ENCODE assay signal across 8 cellular contexts in genomic region chr1:205849619-205850355, GRCh38. TPM values are rescaled to one million over a fixed set of nuclear protein-coding genes. Genes with fewer than 3 reads are reported as not detected.
A peak's percentile ranks its signal among the peaks of the same experiment; 100 is the strongest.
DNase-seq lines count a peak whose midpoint lies in the region; ATAC-seq and TF ChIP-seq lines count a peak whose summit lies in the region.

A gene with protein sequence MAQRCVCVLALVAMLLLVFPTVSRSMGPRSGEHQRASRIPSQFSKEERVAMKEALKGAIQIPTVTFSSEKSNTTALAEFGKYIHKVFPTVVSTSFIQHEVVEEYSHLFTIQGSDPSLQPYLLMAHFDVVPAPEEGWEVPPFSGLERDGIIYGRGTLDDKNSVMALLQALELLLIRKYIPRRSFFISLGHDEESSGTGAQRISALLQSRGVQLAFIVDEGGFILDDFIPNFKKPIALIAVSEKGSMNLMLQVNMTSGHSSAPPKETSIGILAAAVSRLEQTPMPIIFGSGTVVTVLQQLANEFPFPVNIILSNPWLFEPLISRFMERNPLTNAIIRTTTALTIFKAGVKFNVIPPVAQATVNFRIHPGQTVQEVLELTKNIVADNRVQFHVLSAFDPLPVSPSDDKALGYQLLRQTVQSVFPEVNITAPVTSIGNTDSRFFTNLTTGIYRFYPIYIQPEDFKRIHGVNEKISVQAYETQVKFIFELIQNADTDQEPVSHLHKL (minus strand): TSS chr1:205850132. CDS start chr1:205850072, 60 bp downstream.

- ATAC-seq in HG02678 (IDR thresholded peaks at IDR 0.05; ENCODE audit: unreplicated experiment) = peak; percentile 78
- ATAC-seq in SK-N-SH treated with all-trans-retinoic acid at 6 μM for 48 hours = peak; percentile 99
- ATAC-seq in activated naive CD8-positive, alpha-beta T cell treated with anti-CD3 and anti-CD28 coated beads, Interleukin-2, amount 10 ng/mL, durations not matched to agents 7 days and 5 days (ENCODE audit: low read depth) = peak; percentile 97
- peak; percentile 97 to 99 for ATAC-seq in right cardiac atrium

- TF ChIP-seq POLR2A in spleen (IDR thresholded peaks at IDR 0.05) = peak in 1 of 3 donors; percentile 77

- H3K9me3 ChIP-seq in right cardiac atrium (ENCODE audit: control insufficient read depth, low read length) (no peaks in the 10 kb centered on the region), spleen (peaks cover 0 to 9% (median 5%) of the 10 kb centered on the region in 8 donors)

- peak within 1 kb of the TSS; percentile 93 for H3K27ac Mint-ChIP-seq in activated naive CD8-positive, alpha-beta T cell treated with anti-CD3 and anti-CD28 coated beads, Interleukin-2, amount 10 ng/mL, durations not matched to agents 7 days and 5 days

- intact Hi-C loops in right cardiac atrium (cut with DNase I) = no loop called here
- intact Hi-C loops in spleen (cut with DNase I; ENCODE audit: low total_unique reads) = no loop called here

- H3K36me3 ChIP-seq in spleen = no peaks in the 10 kb centered on the region

- no peak within 1 kb of the TSS for H3K27ac ChIP-seq in right cardiac atrium (ENCODE audit: low read length)
- peak within 1 kb of the TSS; percentile 35 to 79 (median 65) for H3K27ac ChIP-seq in spleen

- WGBS in right cardiac atrium = 57% methylated on average over 39 of the region's 39 CpGs
- 20 to 94% (median 60%) methylated on average over 37 to 39 of the region's 39 CpGs for WGBS in spleen, 5 donors

- H3K27me3 ChIP-seq in right cardiac atrium (ENCODE audit: control insufficient read depth, insufficient read depth) (no peaks in the 10 kb centered on the region), spleen (replicated peaks in 1 of 7) (peaks cover 0 to 8% (median 0%) of the 10 kb centered on the region in 7 donors)

- H3K4me3 ChIP-seq in right cardiac atrium (ENCODE audit: low read length) (peak within 1 kb of the TSS; percentile 44), spleen (peak within 1 kb of the TSS; percentile 20 to 66 (median 35))

- peak within 1 kb of the TSS; percentile 88 for H3K4me3 Mint-ChIP-seq in activated naive CD8-positive, alpha-beta T cell treated with anti-CD3 and anti-CD28 coated beads, Interleukin-2, amount 10 ng/mL, durations not matched to agents 7 days and 5 days

- H3K36me3 Mint-ChIP-seq in activated naive CD8-positive, alpha-beta T cell treated with anti-CD3 and anti-CD28 coated beads, Interleukin-2, amount 10 ng/mL, durations not matched to agents 7 days and 5 days = no peaks in the 10 kb centered on the region

- peaks cover 2% of the 10 kb centered on the region for H3K9me3 Mint-ChIP-seq in activated naive CD8-positive, alpha-beta T cell treated with anti-CD3 and anti-CD28 coated beads, Interleukin-2, amount 10 ng/mL, durations not matched to agents 7 days and 5 days

- POLR2A ChIA-PET in activated naive CD8-positive, alpha-beta T cell treated with anti-CD3 and anti-CD28 coated beads, Interleukin-2, amount 10 ng/mL, durations not matched to agents 7 days and 5 days (lab: Charles Lee) = interaction anchor here (0.8 to 1.1 kb wide), 2 partner anchors 68 to 100 kb away, joined by 3 read pairs; no protein-coding TSS in a partner anchor

- H3K4me1 ChIP-seq in right cardiac atrium (ENCODE audit: control insufficient read depth, insufficient read depth, low read length) (no peaks in the 10 kb centered on the region), spleen (peaks cover 0 to 11% (median 4%) of the 10 kb centered on the region in 6 donors)

- H3K4me1 Mint-ChIP-seq in activated naive CD8-positive, alpha-beta T cell treated with anti-CD3 and anti-CD28 coated beads, Interleukin-2, amount 10 ng/mL, durations not matched to agents 7 days and 5 days = peaks cover 10% of the 10 kb centered on the region

- DNase-seq in Daoy (ENCODE audit: low read depth) = peak; percentile 43
- peak; percentile 66 for DNase-seq in activated naive CD8-positive, alpha-beta T cell treated with anti-CD3 and anti-CD28 coated beads, Interleukin-2, amount 10 ng/mL, durations not matched to agents 7 days and 5 days
- peak; percentile 73 to 92 (median 87) for DNase-seq in right cardiac atrium
- DNase-seq in spleen = peak; percentile 90
- DNase-seq in UCSD-AML1 (lab: John Stamatoyannopoulos, UW; ENCODE audit: unreplicated experiment) = no peak
- no peak for DNase-seq in NCI-H1048 (lab: John Stamatoyannopoulos, UW)

- H3K27me3 Mint-ChIP-seq in activated naive CD8-positive, alpha-beta T cell treated with anti-CD3 and anti-CD28 coated beads, Interleukin-2, amount 10 ng/mL, durations not matched to agents 7 days and 5 days = no peaks in the 10 kb centered on the region

- no peak for TF ChIP-seq CTCF in spleen (IDR thresholded peaks at IDR 0.05 in 8 of 11, conservative IDR thresholded peaks at IDR 0.05 in 3 of 11)

TF ChIP-seq in SK-N-SH treated with all-trans-retinoic acid at 6 μM for 48 hours, 23 proteins besides CTCF, POLR2A, EP300 and RAD21:
- TF ChIP-seq ESRRG (CRISPR knock-in tag; IDR thresholded peaks at IDR 0.05) (no peak), PPARA (CRISPR knock-in tag; IDR thresholded peaks at IDR 0.05; ENCODE audit: borderline replicate concordance) (no peak), BACH2 (CRISPR knock-in tag; IDR thresholded peaks at IDR 0.05; ENCODE audit: borderline replicate concordance) (no peak), ISL1 (CRISPR knock-in tag; IDR thresholded peaks at IDR 0.05) (no peak), TCF4 (CRISPR knock-in tag; IDR thresholded peaks at IDR 0.05; ENCODE audit: borderline replicate concordance) (no peak), ZFP3 (CRISPR knock-in tag; IDR thresholded peaks at IDR 0.05) (no peak), ZNF8 (CRISPR knock-in tag; IDR thresholded peaks at IDR 0.05) (no peak), SNAI2 (CRISPR knock-in tag; IDR thresholded peaks at IDR 0.05) (no peak), PATZ1 (CRISPR knock-in tag; IDR thresholded peaks at IDR 0.05; ENCODE audit: borderline replicate concordance) (no peak), OSR1 (CRISPR knock-in tag; IDR thresholded peaks at IDR 0.05) (no peak), ZNF70 (CRISPR knock-in tag; IDR thresholded peaks at IDR 0.05) (no peak), ZFP30 (CRISPR knock-in tag; IDR thresholded peaks at IDR 0.05) (no peak), ZNF565 (CRISPR knock-in tag; conservative IDR thresholded peaks at IDR 0.05; ENCODE audit: low read depth) (no peak)
- TF ChIP-seq, protein P1, sequence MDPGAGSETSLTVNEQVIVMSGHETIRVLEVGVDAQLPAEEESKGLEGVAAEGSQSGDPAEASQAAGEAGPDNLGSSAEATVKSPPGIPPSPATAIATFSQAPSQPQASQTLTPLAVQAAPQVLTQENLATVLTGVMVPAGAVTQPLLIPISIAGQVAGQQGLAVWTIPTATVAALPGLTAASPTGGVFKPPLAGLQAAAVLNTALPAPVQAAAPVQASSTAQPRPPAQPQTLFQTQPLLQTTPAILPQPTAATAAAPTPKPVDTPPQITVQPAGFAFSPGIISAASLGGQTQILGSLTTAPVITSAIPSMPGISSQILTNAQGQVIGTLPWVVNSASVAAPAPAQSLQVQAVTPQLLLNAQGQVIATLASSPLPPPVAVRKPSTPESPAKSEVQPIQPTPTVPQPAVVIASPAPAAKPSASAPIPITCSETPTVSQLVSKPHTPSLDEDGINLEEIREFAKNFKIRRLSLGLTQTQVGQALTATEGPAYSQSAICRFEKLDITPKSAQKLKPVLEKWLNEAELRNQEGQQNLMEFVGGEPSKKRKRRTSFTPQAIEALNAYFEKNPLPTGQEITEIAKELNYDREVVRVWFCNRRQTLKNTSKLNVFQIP (CRISPR knock-in tag; IDR thresholded peaks at IDR 0.05; ENCODE audit: borderline replicate concordance, low read depth) = no peak
TF ChIP-seq in SK-N-SH treated with all-trans-retinoic acid at 6 μM for 48 hours: peak in this region for 0.

RNA-seq across cellular contexts. Expression of the gene that starts here (rescaled TPM):
- total RNA-seq in Daoy (2014; rRNA removed; shearing (Covaris generic)) = not detected in 2 replicates
- 1 to 10 TPM in 1 of 2 experiments, under 1 TPM in 1; 0.50 to 1.3 TPM for total RNA-seq in activated naive CD8-positive, alpha-beta T cell treated with anti-CD3 and anti-CD28 coated beads, Interleukin-2, amount 10 ng/mL, durations not matched to agents 7 days and 5 days
- total RNA-seq in right cardiac atrium = 1 to 10 TPM in 3 of 4 donors, under 1 TPM in 1; 0.64 to 2.2 (median 1.6) TPM
- polyA plus RNA-seq in right cardiac atrium = 1.0 TPM
- total RNA-seq in spleen = 1 to 10 TPM in 5 of 7 donors, under 1 TPM in 2; 0.28 to 2.9 (median 1.8) TPM
- under 1 TPM in 2 of 3 donors, not detected in 1; 0.38 to 0.53 TPM for polyA plus RNA-seq in spleen

Comparison
In these comparisons a context has a peak if more than half of its experiments do, and no peak if none do; other contexts are left out.
1. Peak in DNase-seq in Daoy; RNA of the gene not detected or under 1 TPM.
2. DNase-seq: peak in activated naive CD8-positive, alpha-beta T cell treated with anti-CD3 and anti-CD28 coated beads, Interleukin-2, amount 10 ng/mL, durations not matched to agents 7 days and 5 days (single experiment), right cardiac atrium (3 of 3) and spleen (single experiment); none in UCSD-AML1 (single experiment) and NCI-H1048 (single experiment).
3. Peak in every context shown above with its lines, with median percentiles within 50 percentile points of each other: ATAC-seq.